Comparison of ENCODE assay signal across 8 cellular contexts in genomic region chr16:87382023-87382785, GRCh38. TPM values are rescaled to one million over a fixed set of nuclear protein-coding genes. Genes with fewer than 3 reads are reported as not detected.
DNase-seq lines count a peak whose midpoint lies in the region; ATAC-seq and TF ChIP-seq lines count a peak whose summit lies in the region.

No MANE protein-coding gene starts in this region.

- TF ChIP-seq RAD21 in liver (IDR thresholded peaks at IDR 0.05): no peak

- in situ Hi-C loops in GM13976 (cut with MboI; ENCODE audit: low sequenced_read_pairs, unreplicated experiment): no loop called here

- TF ChIP-seq POLR2A in tibial nerve (IDR thresholded peaks at IDR 0.05): no peak

- no peaks in the 10 kb centered on the region for H3K27me3 Mint-ChIP-seq in activated T-cell treated with anti-CD3 and anti-CD28 coated beads, Interleukin-2, amount 50 U/mL, for 72 hours (ENCODE audit: low read depth)

- H3K4me1 ChIP-seq in ascending aorta (peaks cover 12 to 32% of the 10 kb centered on the region in 2 donors), liver (ENCODE audit: control insufficient read depth in 4 of 4, insufficient read depth in 4 of 4, low read length in 3 of 4) (peaks cover 14 to 47% (median 36%) of the 10 kb centered on the region in 4 donors), tibial nerve (peaks cover 0 to 61% (median 38%) of the 10 kb centered on the region in 4 donors)

- H3K27ac Mint-ChIP-seq in activated T-cell treated with anti-CD3 and anti-CD28 coated beads, Interleukin-2, amount 50 U/mL, for 72 hours: peak overlapping the region; percentile 93

- H3K4me1 Mint-ChIP-seq in activated T-cell treated with anti-CD3 and anti-CD28 coated beads, Interleukin-2, amount 50 U/mL, for 72 hours (ENCODE audit: low read depth): peaks cover 56% of the 10 kb centered on the region

- H3K36me3 Mint-ChIP-seq in activated T-cell treated with anti-CD3 and anti-CD28 coated beads, Interleukin-2, amount 50 U/mL, for 72 hours (ENCODE audit: insufficient read depth in 2 of 2): peaks cover 2% of the 10 kb centered on the region in 2 donors

- peaks cover 0 to 1% of the 10 kb centered on the region in 2 donors for H3K9me3 Mint-ChIP-seq in activated T-cell treated with anti-CD3 and anti-CD28 coated beads, Interleukin-2, amount 50 U/mL, for 72 hours

- DNase-seq in activated T-cell treated with anti-CD3 and anti-CD28 coated beads, Interleukin-2, amount 50 U/mL, for 72 hours: no peak
- DNase-seq in activated T-cell treated with anti-CD3 and anti-CD28 coated beads, Interleukin-2, amount 50 U/mL, for 1 hour: no peak
- DNase-seq in ascending aorta (ENCODE audit: low spot score in 2 of 2) (no peak), tibial nerve (ENCODE audit: low spot score in 2 of 2) (no peak), putamen (ENCODE audit: low spot score) (no peak), GM13976 (ENCODE audit: low spot score) (no peak)

- H3K4me3 ChIP-seq in ascending aorta: peak overlapping the region; percentile 69 to 87
- H3K4me3 ChIP-seq in liver (ENCODE audit: low read depth in 1 of 3, low read length in 3 of 3): peak overlapping the region; percentile 72 to 96 (median 93)
- peak overlapping the region; percentile 61 to 98 (median 82) for H3K4me3 ChIP-seq in tibial nerve

- H3K27ac ChIP-seq in ascending aorta (peak overlapping the region; percentile 91 to 93), liver (ENCODE audit: low read depth in 1 of 2, low read length in 2 of 2) (peak overlapping the region; percentile 95), tibial nerve (peak overlapping the region; percentile 88 to 96 (median 92))

- H3K4me3 Mint-ChIP-seq in activated T-cell treated with anti-CD3 and anti-CD28 coated beads, Interleukin-2, amount 50 U/mL, for 72 hours: peak overlapping the region; percentile 85 to 98

- no peak for TF ChIP-seq EP300 in tibial nerve (IDR thresholded peaks at IDR 0.05)

- intact Hi-C loops in ascending aorta (cut with DNase I): loop anchor here (2.0 to 10.0 kb wide), 3 partner anchors 177 to 827 kb away; partner anchors contain the start of gene MTHFSD

- H3K9me3 ChIP-seq in ascending aorta: no peaks in the 10 kb centered on the region
- no peaks in the 10 kb centered on the region for H3K9me3 ChIP-seq in liver (ENCODE audit: control insufficient read depth in 4 of 4, low read length in 3 of 4)
- no peaks in the 10 kb centered on the region for H3K9me3 ChIP-seq in tibial nerve

- ATAC-seq in activated T-cell treated with anti-CD3 and anti-CD28 coated beads, Interleukin-2, amount 50 U/mL, for 72 hours (replicated peaks in 1 of 2): no peak
- ATAC-seq in GM18517 (IDR thresholded peaks at IDR 0.05; ENCODE audit: unreplicated experiment): no peak

- H3K27me3 ChIP-seq in ascending aorta (no peaks in the 10 kb centered on the region), liver (ENCODE audit: control insufficient read depth in 4 of 4, insufficient read depth in 4 of 4, low read length in 3 of 4) (no peaks in the 10 kb centered on the region), tibial nerve (no peaks in the 10 kb centered on the region)

- no peaks in the 10 kb centered on the region for H3K36me3 ChIP-seq in ascending aorta
- no peaks in the 10 kb centered on the region for H3K36me3 ChIP-seq in liver (ENCODE audit: control insufficient read depth in 4 of 4, insufficient read depth in 3 of 4, low read depth in 1 of 4, low read length in 3 of 4)
- H3K36me3 ChIP-seq in tibial nerve: no peaks in the 10 kb centered on the region

- TF ChIP-seq CTCF in ascending aorta (IDR thresholded peaks at IDR 0.05): no peak
- no peak for TF ChIP-seq CTCF in liver (IDR thresholded peaks at IDR 0.05; ENCODE audit: low read depth, low read length, missing input control)
- no peak for TF ChIP-seq CTCF in tibial nerve (IDR thresholded peaks at IDR 0.05)
- no peak for TF ChIP-seq CTCF in GM13976 (IDR thresholded peaks at IDR 0.05; ENCODE audit: borderline replicate concordance, control extremely low read depth, extremely low read depth, insufficient read depth, missing control alignments)

- H3K9ac ChIP-seq in liver (ENCODE audit: low read depth in 1 of 2, low read length in 2 of 2): peak overlapping the region; percentile 66 to 88

- 15% methylated on average over 17 of the region's 17 CpGs for WGBS in liver
- WGBS in tibial nerve, 2 donors: 21 to 22% methylated on average over 17 of the region's 17 CpGs

TF ChIP-seq in liver, 16 proteins besides CTCF, POLR2A, EP300 and RAD21:
- TF ChIP-seq REST (IDR thresholded peaks at IDR 0.05) (peak; percentile 43), ZBTB33 (IDR thresholded peaks at IDR 0.05) (peak; percentile 33), FOXA1 (IDR thresholded peaks at IDR 0.05) (peak; percentile 33), MAX (IDR thresholded peaks at IDR 0.05) (no peak), SP1 (IDR thresholded peaks at IDR 0.05) (peak; percentile 63), TAF1 (conservative IDR thresholded peaks at IDR 0.05) (no peak), NR2F2 (IDR thresholded peaks at IDR 0.05) (no peak), GABPA (IDR thresholded peaks at IDR 0.05 in 1 of 2, conservative IDR thresholded peaks at IDR 0.05 in 1 of 2) (no peak), ATF3 (IDR thresholded peaks at IDR 0.05) (no peak), FOXA2 (IDR thresholded peaks at IDR 0.05) (peak; percentile 78), EGR1 (IDR thresholded peaks at IDR 0.05; ENCODE audit: low read depth in 2 of 2) (no peak), YY1 (IDR thresholded peaks at IDR 0.05) (no peak), JUND (IDR thresholded peaks at IDR 0.05) (no peak), HNF4A (conservative IDR thresholded peaks at IDR 0.05) (peak; percentile 80 to 84), HNF4G (IDR thresholded peaks at IDR 0.05) (peak; percentile 50), RXRA (IDR thresholded peaks at IDR 0.05) (peak; percentile 83)

RNA-seq across cellular contexts. Expression of gene FBXO31, which starts 1.4 kb away (rescaled TPM):
- 10 to 100 TPM; 33.7 to 36.8 TPM for total RNA-seq in activated T-cell treated with anti-CD3 and anti-CD28 coated beads, Interleukin-2, amount 50 U/mL, for 72 hours
- total RNA-seq in ascending aorta: 224 TPM
- 10 to 100 TPM; 14.3 to 30.3 TPM for total RNA-seq in liver
- polyA plus RNA-seq in liver: 10 to 100 TPM; 13.2 to 21.8 TPM
- total RNA-seq in tibial nerve: 100 to 1,000 TPM in 3 of 4 donors, 10 to 100 TPM in 1; 89.4 to 241 (median 147) TPM

RNA-seq across cellular contexts. Expression of gene MAP1LC3B, which starts 9.9 kb away (rescaled TPM):
- total RNA-seq in activated T-cell treated with anti-CD3 and anti-CD28 coated beads, Interleukin-2, amount 50 U/mL, for 72 hours: 100 to 1,000 TPM; 116 to 146 TPM
- total RNA-seq in ascending aorta: 37.0 TPM
- 10 to 100 TPM; 10.3 to 14.1 TPM for total RNA-seq in liver
- 10 to 100 TPM; 17.3 to 36.3 TPM for polyA plus RNA-seq in liver
- total RNA-seq in tibial nerve: 10 to 100 TPM; 60.9 to 78.1 (median 68.2) TPM
